ENCODE assay signal across 9 cellular contexts in the genomic region with DNA sequence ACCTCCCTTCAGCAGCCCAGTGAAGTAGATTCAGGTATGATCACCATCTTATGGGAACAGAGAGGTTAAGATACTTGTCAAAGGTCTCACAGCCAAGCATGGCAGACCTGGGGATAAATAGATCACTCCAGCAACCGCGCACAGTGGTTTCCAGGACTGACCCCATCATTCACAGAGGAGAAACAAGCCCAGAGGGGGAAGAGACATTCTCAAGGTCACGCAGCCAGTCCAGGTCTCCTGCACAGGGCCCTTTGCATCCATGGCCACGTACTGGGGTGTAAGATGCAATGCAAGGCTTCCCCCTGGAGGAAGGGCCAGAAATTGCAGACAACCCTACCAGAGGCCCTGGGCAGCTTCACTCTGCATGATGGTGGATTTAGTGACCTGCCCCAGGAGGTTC. TPM values are rescaled to one million over a fixed set of nuclear protein-coding genes. Genes with fewer than 3 reads are reported as not detected.
DNase-seq lines count a peak whose midpoint lies in the region; ATAC-seq, FAIRE-seq and TF ChIP-seq lines count a peak whose summit lies in the region.
"Had no signal": no experiment of that assay in that cellular context is flagged by ENCODE, and none has a peak within 500 bp of the region (broad histone marks: within the 10 kb centered on the region; RNA-seq: fewer than 3 reads in every experiment).

No MANE protein-coding gene starts in this region.

- H3K4ac ChIP-seq in mesenchymal stem cell (ENCODE audit: low read depth in 1 of 2, low read length in 2 of 2) = no peak overlapping the region

- H4K91ac ChIP-seq in mesenchymal stem cell (ENCODE audit: low read length) = no peak overlapping the region

- H3K4me3 ChIP-seq in HL-60 (replicated peaks; ENCODE audit: insufficient read depth, low read length) (no peak overlapping the region), mesenchymal stem cell (ENCODE audit: insufficient read depth in 1 of 2, low read depth in 1 of 2, low read length in 2 of 2) (no peak overlapping the region)

- no peak overlapping the region for H3K9ac ChIP-seq in mesenchymal stem cell (ENCODE audit: low read length)

- no peaks in the 10 kb centered on the region for H3K9me3 ChIP-seq in mesenchymal stem cell (ENCODE audit: control insufficient read depth, low read length)

- FAIRE-seq in D721Med (lab: Jason Lieb, UNC) = no peak

- peaks cover 7% of the 10 kb centered on the region for H3K4me1 ChIP-seq in mesenchymal stem cell (ENCODE audit: control insufficient read depth, insufficient read depth, low read depth, low read length)

- no peaks in the 10 kb centered on the region for H3K79me1 ChIP-seq in mesenchymal stem cell (replicated peaks; ENCODE audit: low read length, poor library complexity, severe bottlenecking)

- no peak overlapping the region for H2BK15ac ChIP-seq in mesenchymal stem cell (ENCODE audit: low read depth, poor library complexity, severe bottlenecking)

- H2AFZ ChIP-seq in mesenchymal stem cell (ENCODE audit: low read depth, low read length) = no peak overlapping the region

- peak; percentile 62 for ATAC-seq in left colon
- ATAC-seq in HG03139 (IDR thresholded peaks at IDR 0.05; ENCODE audit: unreplicated experiment) = no peak

- no peak overlapping the region for H3K14ac ChIP-seq in mesenchymal stem cell (ENCODE audit: low read length in 2 of 2)

- DNase-seq in D721Med (ENCODE audit: insufficient read length, low spot score) = no peak
- peak in 1 of 2 experiments; percentile 34 for DNase-seq in HL-60 (ENCODE audit: low read depth in 1 of 2, low spot score in 1 of 2)
- peak; percentile 9 for DNase-seq in activated CD4-positive, alpha-beta T cell treated with anti-CD3 and anti-CD28 coated beads, Interleukin-2, amount 50 U/mL, for 1 hour
- peak in 1 of 2 donors; percentile 35 for DNase-seq in left colon
- DNase-seq in NCI-H2081 treated with DMSO at 0.1 percent for 48 hours (lab: John Stamatoyannopoulos, UW) = no peak
- no peak for DNase-seq in NCI-H2029 treated with DMSO at 0.1 percent for 48 hours (lab: John Stamatoyannopoulos, UW)
- no peak for DNase-seq in mesenchymal stem cell

- TF ChIP-seq CTCF in D721Med (IDR thresholded peaks at IDR 0.05; ENCODE audit: insufficient read depth, missing control alignments) = peak; percentile 34
- peak; percentile 40 for TF ChIP-seq CTCF in HL-60 (IDR thresholded peaks at IDR 0.05; ENCODE audit: insufficient read depth, low read length)

- no peak overlapping the region for H2AK5ac ChIP-seq in mesenchymal stem cell (ENCODE audit: low read length, severe bottlenecking)

- no peak overlapping the region for H3K4me2 ChIP-seq in mesenchymal stem cell (ENCODE audit: low read length, poor library complexity, severe bottlenecking)

- no peak overlapping the region for H4K8ac ChIP-seq in mesenchymal stem cell (ENCODE audit: low read length)

- no peaks in the 10 kb centered on the region for H3K36me3 ChIP-seq in mesenchymal stem cell (ENCODE audit: control insufficient read depth in 1 of 2, insufficient read depth in 2 of 2, low read depth in 1 of 2, low read length in 2 of 2)

- H3K18ac ChIP-seq in mesenchymal stem cell (ENCODE audit: low read depth in 1 of 2, low read length in 2 of 2) = no peak overlapping the region

- H2BK5ac ChIP-seq in mesenchymal stem cell (ENCODE audit: low read depth, low read length, poor library complexity, severe bottlenecking) = no peak overlapping the region

- H3K27ac ChIP-seq in HL-60 (replicated peaks) (no peak overlapping the region), mesenchymal stem cell (ENCODE audit: low read length, poor library complexity, severe bottlenecking) (no peak overlapping the region)

- peaks cover 17% of the 10 kb centered on the region for H3K27me3 ChIP-seq in HL-60 (ENCODE audit: insufficient read depth, poor library complexity, severe bottlenecking)
- H3K27me3 ChIP-seq in mesenchymal stem cell (ENCODE audit: control insufficient read depth in 1 of 2, insufficient read depth in 1 of 2, low read length in 2 of 2) = peaks cover 37 to 40% of the 10 kb centered on the region in 2 experiments

- intact Hi-C loops in left colon (cut with DNase I, micrococcal nuclease) = no loop called here

- H2BK120ac ChIP-seq in mesenchymal stem cell (ENCODE audit: low read depth, low read length) = no peak overlapping the region

- no peak overlapping the region for H3K23ac ChIP-seq in mesenchymal stem cell (ENCODE audit: low read length in 2 of 2)

- 65% methylated on average over 4 of the region's 4 CpGs for WGBS in mesenchymal stem cell

- no peak overlapping the region for H2BK12ac ChIP-seq in mesenchymal stem cell (ENCODE audit: low read length in 2 of 2)

RNA-seq across cellular contexts. Expression of gene TLE7, which starts 19.9 kb away (rescaled TPM):
- not detected for total RNA-seq in left colon
- polyA plus RNA-seq in mesenchymal stem cell (2013, experiment 1 of 2) = not detected
- polyA plus RNA-seq in mesenchymal stem cell (2013, experiment 2 of 2) = not detected
- polyA plus RNA-seq: esophagus had no signal

RNA-seq across cellular contexts. Expression of gene ZNF23, which starts 40.1 kb away (rescaled TPM):
- 1 to 10 TPM; 6.4 to 7.2 TPM for total RNA-seq in left colon
- 6.0 TPM for polyA plus RNA-seq in mesenchymal stem cell (2013, experiment 1 of 2)
- polyA plus RNA-seq in mesenchymal stem cell (2013, experiment 2 of 2) = 6.4 TPM
